ENCODE assay signal across 1 cellular context in the genomic region with DNA sequence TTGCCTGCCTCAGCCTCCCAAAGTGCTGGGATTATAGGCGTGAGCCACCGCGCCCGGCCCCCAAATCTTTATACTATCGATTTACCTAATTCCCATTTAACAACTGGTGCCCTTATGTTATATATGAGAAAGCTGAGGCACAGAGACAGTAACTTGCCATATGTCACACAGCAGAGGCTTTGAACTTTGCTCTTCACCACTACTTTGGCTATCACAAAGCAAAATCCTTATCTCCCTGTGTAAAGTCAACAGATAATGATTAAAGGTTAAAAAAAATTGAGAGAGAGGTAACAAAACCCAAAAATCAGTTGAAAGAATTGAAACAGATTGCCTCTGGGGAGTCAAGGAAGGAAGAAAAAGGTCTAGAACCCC.
TF ChIP-seq lines count a peak whose summit lies in the region.

No MANE protein-coding gene starts in this region.

TF ChIP-seq in WTC11, 78 proteins besides CTCF, POLR2A, EP300 and RAD21 (continued from another document):
- TF ChIP-seq, protein P1, sequence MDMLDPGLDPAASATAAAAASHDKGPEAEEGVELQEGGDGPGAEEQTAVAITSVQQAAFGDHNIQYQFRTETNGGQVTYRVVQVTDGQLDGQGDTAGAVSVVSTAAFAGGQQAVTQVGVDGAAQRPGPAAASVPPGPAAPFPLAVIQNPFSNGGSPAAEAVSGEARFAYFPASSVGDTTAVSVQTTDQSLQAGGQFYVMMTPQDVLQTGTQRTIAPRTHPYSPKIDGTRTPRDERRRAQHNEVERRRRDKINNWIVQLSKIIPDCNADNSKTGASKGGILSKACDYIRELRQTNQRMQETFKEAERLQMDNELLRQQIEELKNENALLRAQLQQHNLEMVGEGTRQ (CRISPR knock-in tag; IDR thresholded peaks at IDR 0.05): no peak
- no peak for TF ChIP-seq AFF4 (CRISPR knock-in tag; IDR thresholded peaks at IDR 0.05; ENCODE audit: borderline replicate concordance)
TF ChIP-seq in WTC11: peak in this region for 0.
